ENCODE assay signal across 8 cellular contexts in genomic region chr9:129751841-129752801, GRCh38. TPM values are rescaled to one million over a fixed set of nuclear protein-coding genes. Genes with fewer than 3 reads are reported as not detected.
A peak's percentile ranks its signal among the peaks of the same experiment; 100 is the strongest.
DNase-seq lines count a peak whose midpoint lies in the region; ATAC-seq and TF ChIP-seq lines count a peak whose summit lies in the region.

No MANE protein-coding gene starts in this region.

- peaks cover 12% of the 10 kb centered on the region for H3K27me3 Mint-ChIP-seq in activated CD4-positive, alpha-beta memory T cell treated with anti-CD3 and anti-CD28 coated beads, Interleukin-2, amount 10 ng/mL, durations not matched to agents 7 days and 5 days

- CTCF ChIA-PET in activated CD4-positive, alpha-beta memory T cell treated with anti-CD3 and anti-CD28 coated beads, Interleukin-2, amount 10 ng/mL, durations not matched to agents 7 days and 5 days (lab: Charles Lee): interaction anchor here (0.8 to 1.7 kb wide), 3 partner anchors 14 to 31 kb away, joined by 3 to 6 read pairs (median 3); no protein-coding TSS in a partner anchor

- POLR2A ChIA-PET in activated CD4-positive, alpha-beta memory T cell treated with anti-CD3 and anti-CD28 coated beads, Interleukin-2, amount 10 ng/mL, durations not matched to agents 7 days and 5 days (lab: Charles Lee): no interaction called here

- WGBS in lung, 2 donors: 40 to 58% methylated on average over 31 of the region's 31 CpGs
- 45 to 48% methylated on average over 31 of the region's 31 CpGs for WGBS in aorta, 2 donors

- H3K27me3 ChIP-seq in lung (ENCODE audit: control insufficient read depth, insufficient read depth) (no peaks in the 10 kb centered on the region), aorta (ENCODE audit: control insufficient read depth in 1 of 2, insufficient read depth in 2 of 2, low read length in 1 of 2) (no peaks in the 10 kb centered on the region)

- no peak for DNase-seq in Right ventricle myocardium superior
- DNase-seq in cardiac septum (ENCODE audit: low spot score): no peak
- DNase-seq in T47D (ENCODE audit: low read depth in 1 of 2, low spot score in 1 of 2): peak; percentile 62
- peak; percentile 40 for DNase-seq in lung (ENCODE audit: low spot score)
- DNase-seq in aorta: no peak
- no peak for DNase-seq in SIG-M5 treated with dmso at 0.1 percent for 504 hours (lab: John Stamatoyannopoulos, UW; ENCODE audit: unreplicated experiment)
- DNase-seq in activated CD4-positive, alpha-beta memory T cell treated with anti-CD3 and anti-CD28 coated beads, Interleukin-2, amount 10 ng/mL, durations not matched to agents 7 days and 5 days: no peak
- DNase-seq in epidermal melanocyte (ENCODE audit: insufficient read length, low spot score): no peak

- H3K27ac ChIP-seq in lung (ENCODE audit: low read depth in 1 of 2, low read length in 1 of 2): peak overlapping the region in 1 of 2 donors; percentile 49
- H3K27ac ChIP-seq in aorta (ENCODE audit: low read depth in 1 of 2, low read length in 2 of 2): no peak overlapping the region

- ATAC-seq in Right ventricle myocardium superior (ENCODE audit: poor library complexity): peak; percentile 46
- ATAC-seq in lung (ENCODE audit: insufficient read depth, low FRiP score): no peak
- ATAC-seq in aorta (ENCODE audit: low FRiP score): peak; percentile 48

- no peaks in the 10 kb centered on the region for H3K9me3 Mint-ChIP-seq in activated CD4-positive, alpha-beta memory T cell treated with anti-CD3 and anti-CD28 coated beads, Interleukin-2, amount 10 ng/mL, durations not matched to agents 7 days and 5 days

- H3K4me1 ChIP-seq in lung (ENCODE audit: control insufficient read depth in 2 of 2, insufficient read depth in 2 of 2, low read length in 2 of 2) (peaks cover 0 to 6% of the 10 kb centered on the region in 2 donors), aorta (ENCODE audit: control insufficient read depth in 1 of 2, insufficient read depth in 2 of 2, low read length in 2 of 2) (no peaks in the 10 kb centered on the region)

- no peaks in the 10 kb centered on the region for H3K36me3 Mint-ChIP-seq in activated CD4-positive, alpha-beta memory T cell treated with anti-CD3 and anti-CD28 coated beads, Interleukin-2, amount 10 ng/mL, durations not matched to agents 7 days and 5 days (ENCODE audit: low read depth)

- H3K36me3 ChIP-seq in lung (ENCODE audit: control insufficient read depth in 2 of 2, insufficient read depth in 2 of 2, low read length in 2 of 2) (no peaks in the 10 kb centered on the region), aorta (ENCODE audit: control insufficient read depth in 1 of 2, insufficient read depth in 2 of 2, low read length in 1 of 2) (no peaks in the 10 kb centered on the region)

- intact Hi-C loops in Right ventricle myocardium superior (cut with DNase I): no loop called here
- intact Hi-C loops in cardiac septum (cut with DNase I): no loop called here
- intact Hi-C loops in aorta (cut with DNase I): no loop called here

- H3K4me3 ChIP-seq in lung: no peak overlapping the region
- no peak overlapping the region for H3K4me3 ChIP-seq in aorta (ENCODE audit: low read length in 2 of 2)

- H3K9me3 ChIP-seq in lung (ENCODE audit: control insufficient read depth in 2 of 2, insufficient read depth in 1 of 2, low read length in 1 of 2): no peaks in the 10 kb centered on the region
- no peaks in the 10 kb centered on the region for H3K9me3 ChIP-seq in aorta (ENCODE audit: control insufficient read depth, low read length)

- no peak overlapping the region for H3K4me3 Mint-ChIP-seq in activated CD4-positive, alpha-beta memory T cell treated with anti-CD3 and anti-CD28 coated beads, Interleukin-2, amount 10 ng/mL, durations not matched to agents 7 days and 5 days

- in situ Hi-C loops in T47D (cut with HindIII; ENCODE audit: low pct_unique_long_range_greater_than_20kb, low sequenced_read_pairs): no loop called here

- no peak overlapping the region for H3K27ac Mint-ChIP-seq in activated CD4-positive, alpha-beta memory T cell treated with anti-CD3 and anti-CD28 coated beads, Interleukin-2, amount 10 ng/mL, durations not matched to agents 7 days and 5 days

- H3K4me1 Mint-ChIP-seq in activated CD4-positive, alpha-beta memory T cell treated with anti-CD3 and anti-CD28 coated beads, Interleukin-2, amount 10 ng/mL, durations not matched to agents 7 days and 5 days: peaks cover 10% of the 10 kb centered on the region

- TF ChIP-seq CTCF in lung (IDR thresholded peaks at IDR 0.05; ENCODE audit: control extremely low read depth, extremely low read depth): no peak

RNA-seq across cellular contexts. Expression of gene PTGES, which starts 0.7 kb away (rescaled TPM):
- total RNA-seq in Right ventricle myocardium superior (4.5 TPM), cardiac septum (1.1 TPM), lung (10 to 100 TPM; 12.0 to 16.0 TPM), aorta (1 to 10 TPM; 3.5 to 9.1 TPM)
- polyA plus RNA-seq in lung (10 to 100 TPM in 1 of 2 donors, 1 to 10 TPM in 1; 8.0 to 19.8 TPM), aorta (1 to 10 TPM in 1 of 2 donors, under 1 TPM in 1; 0.13 to 2.3 TPM)
- total RNA-seq in activated CD4-positive, alpha-beta memory T cell treated with anti-CD3 and anti-CD28 coated beads, Interleukin-2, amount 10 ng/mL, durations not matched to agents 7 days and 5 days: not detected

RNA-seq across cellular contexts. Expression of gene TOR1B, which starts 50.9 kb away (rescaled TPM):
- 10.0 TPM for total RNA-seq in Right ventricle myocardium superior
- total RNA-seq in cardiac septum: 10.1 TPM
- 10 to 100 TPM; 25.5 to 26.4 TPM for total RNA-seq in lung
- 10 to 100 TPM; 10.1 to 26.7 TPM for polyA plus RNA-seq in lung
- total RNA-seq in aorta: 10 to 100 TPM; 20.4 to 24.3 TPM
- polyA plus RNA-seq in aorta: 10 to 100 TPM; 11.4 to 19.5 TPM
- 10 to 100 TPM; 29.0 to 30.8 TPM for total RNA-seq in activated CD4-positive, alpha-beta memory T cell treated with anti-CD3 and anti-CD28 coated beads, Interleukin-2, amount 10 ng/mL, durations not matched to agents 7 days and 5 days

Comparison
In these comparisons a context has a peak if more than half of its experiments do, and no peak if none do; other contexts are left out.
1. DNase-seq: peak in T47D (2 of 2) and lung (single experiment); none in Right ventricle myocardium superior (single experiment), cardiac septum (single experiment), aorta (0 of 2), SIG-M5 treated with dmso at 0.1 percent for 504 hours (single experiment), activated CD4-positive, alpha-beta memory T cell treated with anti-CD3 and anti-CD28 coated beads, Interleukin-2, amount 10 ng/mL, durations not matched to agents 7 days and 5 days (single experiment) and epidermal melanocyte (single experiment).